Comparison of ENCODE assay signal across 10 cellular contexts in the genomic region with DNA sequence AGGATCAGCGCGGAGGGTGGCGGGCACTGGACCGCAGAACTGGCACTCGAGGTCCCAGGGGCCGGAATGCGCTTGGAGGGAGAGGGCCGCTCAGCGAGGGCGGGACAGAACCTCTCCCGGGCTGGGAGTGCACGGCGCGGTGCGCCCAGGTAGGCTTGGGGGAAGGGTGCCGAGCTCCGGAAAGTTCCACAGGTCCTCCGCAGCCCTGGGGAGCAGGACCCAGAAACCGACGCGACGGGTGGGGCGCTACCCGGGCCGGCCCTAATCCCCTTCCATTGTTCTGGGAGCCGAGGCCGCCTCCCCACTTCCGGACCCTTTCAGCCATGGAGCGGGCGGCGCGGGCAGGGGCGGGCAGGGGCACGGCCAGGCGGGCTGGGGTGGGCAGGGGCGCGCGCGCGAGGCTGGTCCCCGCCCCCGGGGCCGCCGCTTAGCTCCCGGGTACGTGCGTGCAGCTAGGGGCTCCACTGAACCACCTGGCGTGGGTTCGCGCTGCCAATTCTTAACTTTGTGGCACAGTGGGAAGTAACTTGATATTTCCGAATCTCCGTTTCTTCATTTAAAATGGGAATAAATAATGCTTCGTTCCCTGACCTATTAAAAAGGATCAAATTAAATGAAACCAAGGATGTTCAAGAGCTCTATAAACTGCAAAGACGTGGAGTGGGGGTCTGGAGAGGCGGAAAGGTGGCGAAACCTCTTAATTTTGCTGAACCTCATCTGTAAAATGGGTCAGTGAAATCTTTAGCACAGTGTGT. TPM values are rescaled to one million over a fixed set of nuclear protein-coding genes. Genes with fewer than 3 reads are reported as not detected.
DNase-seq lines count a peak whose midpoint lies in the region; ATAC-seq and TF ChIP-seq lines count a peak whose summit lies in the region.
"Had no signal": no experiment of that assay in that cellular context is flagged by ENCODE, and none has a peak within 500 bp of the region (broad histone marks: within the 10 kb centered on the region; RNA-seq: fewer than 3 reads in every experiment).

No MANE protein-coding gene starts in this region.

- POLR2A ChIA-PET in HEK293T (lab: Yijun Ruan, JAX) = no interaction called here

- no peaks in the 10 kb centered on the region for H3K36me3 Mint-ChIP-seq in nephron (ENCODE audit: low read depth)

- no peak for TF ChIP-seq CTCF in BE2C (IDR thresholded peaks at IDR 0.05; ENCODE audit: low read depth, low read length)
- TF ChIP-seq CTCF in epithelial cell of proximal tubule (conservative IDR thresholded peaks at IDR 0.05; ENCODE audit: low read depth, low read length) = no peak
- TF ChIP-seq CTCF in nephron (IDR thresholded peaks at IDR 0.05; ENCODE audit: unreplicated experiment in 3 of 3) = no peak

- H3K36me3 ChIP-seq in BE2C = no peaks in the 10 kb centered on the region

- ATAC-seq in GM18502 (IDR thresholded peaks at IDR 0.05; ENCODE audit: poor library complexity, unreplicated experiment) (no peak), GM21619 (IDR thresholded peaks at IDR 0.05; ENCODE audit: unreplicated experiment) (no peak)

- H3K9me3 Mint-ChIP-seq in nephron = no peaks in the 10 kb centered on the region

- CTCF ChIA-PET in HEK293T (lab: Yijun Ruan, JAX) = interaction anchor here (1.2 kb wide), 1 partner anchor 8 kb away, joined by 3 read pairs; no protein-coding TSS in a partner anchor

- H3K4me3 ChIP-seq in BE2C (ENCODE audit: low read depth, low read length) (peak overlapping the region; percentile 22; the same call in 1 of the 2 replicates), epithelial cell of proximal tubule (ENCODE audit: low read depth, low read length) (peak overlapping the region; percentile 43)

- H3K4me3 Mint-ChIP-seq in nephron = peak overlapping the region; percentile 68 to 77 (median 72)

- H3K27me3 ChIP-seq in BE2C = peaks cover 42% of the 10 kb centered on the region

- DNase-seq in BE2C (no peak), NCI-H146 treated with DMSO at 0.1 percent for 48 hours (lab: John Stamatoyannopoulos, UW; ENCODE audit: unreplicated experiment) (peak; percentile 23), epithelial cell of proximal tubule (ENCODE audit: low read depth) (no peak), HEK293T (ENCODE audit: extremely low spot score) (no peak), HK-2 (ENCODE audit: unreplicated experiment) (no peak)
- DNase-seq: central memory CD4-positive, alpha-beta T cell had no signal

- peaks cover 91% of the 10 kb centered on the region for H3K27me3 Mint-ChIP-seq in nephron (ENCODE audit: low read depth)

- H3K4me1 ChIP-seq in BE2C = no peaks in the 10 kb centered on the region

- no peak overlapping the region for H3K27ac Mint-ChIP-seq in nephron

- no peaks in the 10 kb centered on the region for H3K9me3 ChIP-seq in BE2C

- H3K4me1 Mint-ChIP-seq in nephron = peaks cover 13% of the 10 kb centered on the region

TF ChIP-seq in HEK293T, 16 proteins besides CTCF, POLR2A, EP300 and RAD21:
- no peak for TF ChIP-seq ELF4 (IDR thresholded peaks at IDR 0.05)
- TF ChIP-seq SUZ12 (IDR thresholded peaks at IDR 0.05) = no peak
- TF ChIP-seq NFRKB (IDR thresholded peaks at IDR 0.05) = no peak

RNA-seq across cellular contexts. Expression of a gene that starts 20.7 kb away (rescaled TPM):
- not detected for polyA plus RNA-seq in BE2C (2012; ENCODE audit: insufficient read depth, insufficient read length, low read depth)
- under 0.01 TPM in 1 of 2 replicates, not detected in the other for total RNA-seq in epithelial cell of proximal tubule
- total RNA-seq: LHCN-M2 had no signal

RNA-seq across cellular contexts. Expression of a gene that starts 53.9 kb away (rescaled TPM):
- 0.37 TPM for polyA plus RNA-seq in BE2C (2012; ENCODE audit: insufficient read depth, insufficient read length, low read depth)
- total RNA-seq in epithelial cell of proximal tubule = 0.06 TPM in 1 of 2 replicates, not detected in the other
- total RNA-seq: LHCN-M2 had no signal
